In the genomic region with DNA sequence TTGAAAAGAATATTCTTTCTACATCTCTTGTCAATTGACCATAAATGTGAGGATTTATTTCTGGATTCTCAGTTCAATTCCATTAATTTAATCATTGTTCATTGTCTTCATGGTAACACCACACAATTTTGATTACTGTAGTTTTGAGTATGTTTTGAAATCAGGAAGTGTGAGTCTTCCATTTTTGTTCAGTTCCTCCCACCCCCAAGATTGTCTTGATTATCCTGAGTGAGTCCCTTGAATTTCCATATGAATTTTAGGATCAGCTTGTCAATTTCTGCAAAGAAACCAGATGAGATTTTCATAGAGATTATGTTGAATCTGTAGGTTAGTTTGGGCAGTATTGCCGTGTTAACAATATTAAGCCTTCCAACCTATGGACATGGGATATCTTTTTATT, we compare ENCODE assay signal across 1 cellular context.
TF ChIP-seq lines count a peak whose summit lies in the region.

No MANE protein-coding gene starts in this region.

TF ChIP-seq in endothelial cell of umbilical vein, 7 proteins besides CTCF, POLR2A, EP300 and RAD21:
- TF ChIP-seq, protein P1, sequence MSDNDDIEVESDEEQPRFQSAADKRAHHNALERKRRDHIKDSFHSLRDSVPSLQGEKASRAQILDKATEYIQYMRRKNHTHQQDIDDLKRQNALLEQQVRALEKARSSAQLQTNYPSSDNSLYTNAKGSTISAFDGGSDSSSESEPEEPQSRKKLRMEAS (IDR thresholded peaks at IDR 0.05; ENCODE audit: insufficient read depth, insufficient read length) = no peak
- no peak for TF ChIP-seq FOS (IDR thresholded peaks at IDR 0.05; ENCODE audit: borderline replicate concordance, insufficient read depth, low read length)
- no peak for TF ChIP-seq MYC (IDR thresholded peaks at IDR 0.05; ENCODE audit: low read depth, low read length)
- TF ChIP-seq EZH2 (IDR thresholded peaks at IDR 0.05; ENCODE audit: borderline replicate concordance, low read depth, low read length, severe bottlenecking) = no peak
- TF ChIP-seq JUN (IDR thresholded peaks at IDR 0.05; ENCODE audit: borderline replicate concordance, insufficient read depth, insufficient read length, low read depth) = no peak
- TF ChIP-seq POLR2AphosphoS5 (IDR thresholded peaks at IDR 0.05; ENCODE audit: insufficient read depth, low read depth, low read length) = no peak
- TF ChIP-seq GATA2 (IDR thresholded peaks at IDR 0.05; ENCODE audit: insufficient read depth, insufficient read length, low read depth, low read length) = no peak
